Comparison of ENCODE assay signal across 8 cellular contexts in genomic region chr9:113581865-113582697, GRCh38.
DNase-seq lines count a peak whose midpoint lies in the region; ATAC-seq and TF ChIP-seq lines count a peak whose summit lies in the region.

No MANE protein-coding gene starts in this region.

- H3K36me3 Mint-ChIP-seq in stimulated activated naive B cell treated with anti-CD40 and anti-IgM and Interleukin-4, amounts not matched to agents 10 μg/mL and 1 μg/mL and 100 μg/mL, for 72 hours = peaks cover 23 to 40% of the 10 kb centered on the region in 2 donors

- ATAC-seq in GM19395 (IDR thresholded peaks at IDR 0.05; ENCODE audit: unreplicated experiment) (peak; percentile 79), HG03521 (IDR thresholded peaks at IDR 0.05; ENCODE audit: unreplicated experiment) (peak; percentile 77)
- peak; percentile 82 to 84 for ATAC-seq in stimulated activated naive B cell treated with anti-CD40 and anti-IgM and Interleukin-4, amounts not matched to agents 10 μg/mL and 1 μg/mL and 100 μg/mL, for 72 hours (replicated peaks)

- no peaks in the 10 kb centered on the region for H3K9me3 ChIP-seq in BE2C

- H3K4me1 Mint-ChIP-seq in stimulated activated naive B cell treated with anti-CD40 and anti-IgM and Interleukin-4, amounts not matched to agents 10 μg/mL and 1 μg/mL and 100 μg/mL, for 72 hours = peaks cover 66 to 90% of the 10 kb centered on the region in 2 donors

- H3K4me3 Mint-ChIP-seq in stimulated activated naive B cell treated with anti-CD40 and anti-IgM and Interleukin-4, amounts not matched to agents 10 μg/mL and 1 μg/mL and 100 μg/mL, for 72 hours = peak overlapping the region; percentile 92 to 95

- no peaks in the 10 kb centered on the region for H3K27me3 ChIP-seq in BE2C

- peak; percentile 41 for TF ChIP-seq CTCF in BE2C (IDR thresholded peaks at IDR 0.05; ENCODE audit: low read depth, low read length)

- DNase-seq in BE2C (peak; percentile 46), myocyte (ENCODE audit: low read depth) (peak; percentile 88), KG1 (lab: John Stamatoyannopoulos, UW) (no peak)
- peak; percentile 66 for DNase-seq in activated CD4-positive, alpha-beta T cell treated with anti-CD3 and anti-CD28 coated beads, Interleukin-2, amount 50 U/mL, for 1 hour
- DNase-seq in effector CD4-positive, alpha-beta T cell = peak; percentile 58
- peak; percentile 88 for DNase-seq in stimulated activated naive B cell treated with anti-CD40 and anti-IgM and Interleukin-4, amounts not matched to agents 10 μg/mL and 1 μg/mL and 100 μg/mL, for 72 hours

- no peaks in the 10 kb centered on the region for H3K9me3 Mint-ChIP-seq in stimulated activated naive B cell treated with anti-CD40 and anti-IgM and Interleukin-4, amounts not matched to agents 10 μg/mL and 1 μg/mL and 100 μg/mL, for 72 hours

- no peak overlapping the region for H3K4me3 ChIP-seq in BE2C (ENCODE audit: low read depth, low read length)

- peak overlapping the region; percentile 95 for H3K27ac Mint-ChIP-seq in stimulated activated naive B cell treated with anti-CD40 and anti-IgM and Interleukin-4, amounts not matched to agents 10 μg/mL and 1 μg/mL and 100 μg/mL, for 72 hours

- H3K27me3 Mint-ChIP-seq in stimulated activated naive B cell treated with anti-CD40 and anti-IgM and Interleukin-4, amounts not matched to agents 10 μg/mL and 1 μg/mL and 100 μg/mL, for 72 hours = no peaks in the 10 kb centered on the region

- H3K36me3 ChIP-seq in BE2C = no peaks in the 10 kb centered on the region; the same call in 1 of the 2 replicates

- H3K4me1 ChIP-seq in BE2C = peaks cover 6% of the 10 kb centered on the region
